In the genomic region with DNA sequence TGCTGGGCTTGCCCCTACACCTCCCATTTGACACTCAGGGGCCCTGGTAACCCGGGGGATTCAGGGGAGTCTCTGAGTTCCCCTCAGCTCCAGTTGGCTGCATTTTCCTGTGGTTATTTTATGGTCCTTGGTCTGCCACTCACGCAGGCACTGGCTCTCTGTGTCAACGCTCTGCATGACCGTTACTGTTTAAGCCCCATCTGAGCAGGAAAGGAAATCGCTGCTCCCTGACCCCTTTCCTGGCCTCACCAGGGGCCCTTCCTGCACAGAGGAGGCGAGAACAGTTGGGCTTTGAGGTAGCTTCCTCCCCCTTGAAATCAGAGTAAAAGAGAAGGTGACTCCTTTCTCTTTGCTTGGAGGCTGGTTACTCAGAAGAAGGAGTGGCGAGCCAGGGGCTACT, we compare ENCODE assay signal across 19 cellular contexts. TPM values are rescaled to one million over a fixed set of nuclear protein-coding genes. Genes with fewer than 3 reads are reported as not detected.
DNase-seq lines count a peak whose midpoint lies in the region; ATAC-seq and TF ChIP-seq lines count a peak whose summit lies in the region.
"Had no signal": no experiment of that assay in that cellular context is flagged by ENCODE, and none has a peak within 500 bp of the region (broad histone marks: within the 10 kb centered on the region; RNA-seq: fewer than 3 reads in every experiment).

No MANE protein-coding gene starts in this region.

- H3K9me3 ChIP-seq in endodermal cell (ENCODE audit: control insufficient read depth, low read length), result no peaks in the 10 kb centered on the region
- H3K9me3 ChIP-seq: tibial nerve had no signal

- peak overlapping the region; percentile 46 for H3K27ac Mint-ChIP-seq in activated naive CD8-positive, alpha-beta T cell treated with anti-CD3 and anti-CD28 coated beads, Interleukin-2, amount 10 ng/mL, durations not matched to agents 7 days and 5 days
- H3K27ac Mint-ChIP-seq in activated naive CD8-positive, alpha-beta T cell treated with anti-CD3 and anti-CD28 coated beads for 36 hours, result no peak overlapping the region
- no peak overlapping the region for H3K27ac Mint-ChIP-seq in endodermal cell
- H3K27ac Mint-ChIP-seq in activated naive CD4-positive, alpha-beta T cell treated with anti-CD3 and anti-CD28 coated beads, Interleukin-2, amount 10 ng/mL, durations not matched to agents 7 days and 5 days, result no peak overlapping the region
- H3K27ac Mint-ChIP-seq: activated CD4-positive, alpha-beta memory T cell treated with anti-CD3 and anti-CD28 coated beads for 36 hours; activated T-helper 1 cell treated with anti-CD3 and anti-CD28 coated beads, Interleukin-12 subunit alpha, Interleukin-12 subunit beta, Interleukin-2, Interleukin-4 antibody, amounts not matched to agents 30 ng/mL and 10 ng/mL and 1 ng/mL, durations not matched to agents 14 hours and 24 hours and 36 hours; memory B cell had no signal

- no peaks in the 10 kb centered on the region for H3K9me3 Mint-ChIP-seq in activated naive CD8-positive, alpha-beta T cell treated with anti-CD3 and anti-CD28 coated beads, Interleukin-2, amount 10 ng/mL, durations not matched to agents 7 days and 5 days
- no peaks in the 10 kb centered on the region for H3K9me3 Mint-ChIP-seq in activated naive CD8-positive, alpha-beta T cell treated with anti-CD3 and anti-CD28 coated beads for 36 hours
- H3K9me3 Mint-ChIP-seq in endodermal cell, result peaks cover 2% of the 10 kb centered on the region
- H3K9me3 Mint-ChIP-seq in activated naive CD4-positive, alpha-beta T cell treated with anti-CD3 and anti-CD28 coated beads, Interleukin-2, amount 10 ng/mL, durations not matched to agents 7 days and 5 days, result no peaks in the 10 kb centered on the region
- H3K9me3 Mint-ChIP-seq: activated CD4-positive, alpha-beta memory T cell treated with anti-CD3 and anti-CD28 coated beads for 36 hours; activated T-helper 1 cell treated with anti-CD3 and anti-CD28 coated beads, Interleukin-12 subunit alpha, Interleukin-12 subunit beta, Interleukin-2, Interleukin-4 antibody, amounts not matched to agents 30 ng/mL and 10 ng/mL and 1 ng/mL, durations not matched to agents 14 hours and 24 hours and 36 hours; memory B cell had no signal

- peak; percentile 53 for ATAC-seq in activated naive CD8-positive, alpha-beta T cell treated with anti-CD3 and anti-CD28 coated beads, Interleukin-2, amount 10 ng/mL, durations not matched to agents 7 days and 5 days (ENCODE audit: low read depth)
- ATAC-seq in omental fat pad (ENCODE audit: low FRiP score), result no peak
- ATAC-seq: sciatic nerve had no signal

- 35 to 61% methylated on average over 6 to 7 of the region's 7 CpGs for WGBS in endodermal cell (ENCODE audit: insufficient coverage in 1 of 2, insufficient read length in 1 of 2), 2 experiments

- TF ChIP-seq CTCF in endodermal cell (conservative IDR thresholded peaks at IDR 0.05) (no peak), omental fat pad (IDR thresholded peaks at IDR 0.05) (no peak)

- no peaks in the 10 kb centered on the region for H3K36me3 ChIP-seq in endodermal cell (ENCODE audit: control insufficient read depth, insufficient read depth, low read length)
- H3K36me3 ChIP-seq: tibial nerve had no signal

- H3K36me3 Mint-ChIP-seq in activated naive CD8-positive, alpha-beta T cell treated with anti-CD3 and anti-CD28 coated beads, Interleukin-2, amount 10 ng/mL, durations not matched to agents 7 days and 5 days, result no peaks in the 10 kb centered on the region
- no peaks in the 10 kb centered on the region for H3K36me3 Mint-ChIP-seq in activated naive CD8-positive, alpha-beta T cell treated with anti-CD3 and anti-CD28 coated beads for 36 hours
- no peaks in the 10 kb centered on the region for H3K36me3 Mint-ChIP-seq in endodermal cell (ENCODE audit: low read depth)
- no peaks in the 10 kb centered on the region for H3K36me3 Mint-ChIP-seq in activated naive CD4-positive, alpha-beta T cell treated with anti-CD3 and anti-CD28 coated beads, Interleukin-2, amount 10 ng/mL, durations not matched to agents 7 days and 5 days
- H3K36me3 Mint-ChIP-seq: activated CD4-positive, alpha-beta memory T cell treated with anti-CD3 and anti-CD28 coated beads for 36 hours; memory B cell had no signal

- H3K4me1 Mint-ChIP-seq in activated naive CD8-positive, alpha-beta T cell treated with anti-CD3 and anti-CD28 coated beads, Interleukin-2, amount 10 ng/mL, durations not matched to agents 7 days and 5 days, result peaks cover 18% of the 10 kb centered on the region
- H3K4me1 Mint-ChIP-seq in activated naive CD8-positive, alpha-beta T cell treated with anti-CD3 and anti-CD28 coated beads for 36 hours, result peaks cover 8% of the 10 kb centered on the region
- H3K4me1 Mint-ChIP-seq in endodermal cell, result peaks cover 7% of the 10 kb centered on the region
- H3K4me1 Mint-ChIP-seq in activated naive CD4-positive, alpha-beta T cell treated with anti-CD3 and anti-CD28 coated beads, Interleukin-2, amount 10 ng/mL, durations not matched to agents 7 days and 5 days, result peaks cover 18% of the 10 kb centered on the region
- H3K4me1 Mint-ChIP-seq: memory B cell had no signal

- no peak for DNase-seq in activated naive CD8-positive, alpha-beta T cell treated with anti-CD3 and anti-CD28 coated beads, Interleukin-2, amount 10 ng/mL, durations not matched to agents 7 days and 5 days
- no peak for DNase-seq in activated naive CD8-positive, alpha-beta T cell treated with anti-CD3 and anti-CD28 coated beads for 36 hours
- peak; percentile 84 for DNase-seq in NOMO-1 (lab: John Stamatoyannopoulos, UW; ENCODE audit: unreplicated experiment in 2 of 2)
- peak; percentile 68 for DNase-seq in endodermal cell
- peak; percentile 10 for DNase-seq in superior temporal gyrus (ENCODE audit: extremely low spot score)
- DNase-seq in NK-92 treated with Interleukin-12 subunit alpha and Interleukin-12 subunit beta, amount 100 ng/mL, for 24 hours (lab: John Stamatoyannopoulos, UW), result no peak
- no peak for DNase-seq in activated naive CD4-positive, alpha-beta T cell treated with anti-CD3 and anti-CD28 coated beads, Interleukin-2, amount 10 ng/mL, durations not matched to agents 7 days and 5 days
- no peak for DNase-seq in omental fat pad (ENCODE audit: low spot score)
- DNase-seq: activated CD4-positive, alpha-beta memory T cell treated with anti-CD3 and anti-CD28 coated beads for 36 hours; head of caudate nucleus; NCI-H1694 treated with DMSO at 0.1 percent for 48 hours; NCI-H524 treated with DMSO at 0.1 percent for 48 hours; stimulated activated CD4-positive, alpha-beta T cell treated with anti-CD3 and anti-CD28 coated beads, Interleukin-4, amount 100 ng/mL, for 24 hours had no signal

- peaks cover 30% of the 10 kb centered on the region for H3K27me3 ChIP-seq in endodermal cell (ENCODE audit: control insufficient read depth, insufficient read depth, low read length, poor library complexity, severe bottlenecking)

- peak overlapping the region; percentile 23 for H3K4me3 Mint-ChIP-seq in activated naive CD8-positive, alpha-beta T cell treated with anti-CD3 and anti-CD28 coated beads, Interleukin-2, amount 10 ng/mL, durations not matched to agents 7 days and 5 days
- H3K4me3 Mint-ChIP-seq in activated naive CD8-positive, alpha-beta T cell treated with anti-CD3 and anti-CD28 coated beads for 36 hours, result no peak overlapping the region
- no peak overlapping the region for H3K4me3 Mint-ChIP-seq in endodermal cell
- H3K4me3 Mint-ChIP-seq in activated naive CD4-positive, alpha-beta T cell treated with anti-CD3 and anti-CD28 coated beads, Interleukin-2, amount 10 ng/mL, durations not matched to agents 7 days and 5 days, result no peak overlapping the region
- H3K4me3 Mint-ChIP-seq: activated CD4-positive, alpha-beta memory T cell treated with anti-CD3 and anti-CD28 coated beads for 36 hours; activated T-helper 1 cell treated with anti-CD3 and anti-CD28 coated beads, Interleukin-12 subunit alpha, Interleukin-12 subunit beta, Interleukin-2, Interleukin-4 antibody, amounts not matched to agents 30 ng/mL and 10 ng/mL and 1 ng/mL, durations not matched to agents 14 hours and 24 hours and 36 hours; memory B cell had no signal

- CTCF ChIA-PET in activated naive CD4-positive, alpha-beta T cell treated with anti-CD3 and anti-CD28 coated beads, Interleukin-2, amount 10 ng/mL, durations not matched to agents 7 days and 5 days (lab: Charles Lee), result interaction anchor here (1.1 kb wide), 1 partner anchor 28 kb away, joined by 3 read pairs; no protein-coding TSS in a partner anchor

- POLR2A ChIA-PET in activated naive CD8-positive, alpha-beta T cell treated with anti-CD3 and anti-CD28 coated beads, Interleukin-2, amount 10 ng/mL, durations not matched to agents 7 days and 5 days (lab: Charles Lee), result interaction anchor here (1.2 to 1.3 kb wide), 2 partner anchors 13 to 26 kb away, joined by 6 read pairs; a partner anchor contains a TSS

- H3K4me3 ChIP-seq in endodermal cell (ENCODE audit: low read length), result no peak overlapping the region
- H3K4me3 ChIP-seq: SK-N-MC, tibial nerve had no signal

- no peak overlapping the region for H3K9ac ChIP-seq in endodermal cell (ENCODE audit: extremely low read depth, low read length, poor library complexity, severe bottlenecking)
- H3K9ac ChIP-seq: KMS-11 had no signal

- no peak overlapping the region for H3K27ac ChIP-seq in endodermal cell (ENCODE audit: low read depth, low read length)
- H3K27ac ChIP-seq: KMS-11, SK-N-MC, tibial nerve had no signal

- H3K4me1 ChIP-seq in endodermal cell (ENCODE audit: control insufficient read depth, insufficient read depth, low read length), result no peaks in the 10 kb centered on the region

- H3K27me3 Mint-ChIP-seq in activated naive CD8-positive, alpha-beta T cell treated with anti-CD3 and anti-CD28 coated beads, Interleukin-2, amount 10 ng/mL, durations not matched to agents 7 days and 5 days, result peaks cover 39% of the 10 kb centered on the region
- H3K27me3 Mint-ChIP-seq in activated naive CD8-positive, alpha-beta T cell treated with anti-CD3 and anti-CD28 coated beads for 36 hours, result peaks cover 38% of the 10 kb centered on the region
- peaks cover 47% of the 10 kb centered on the region for H3K27me3 Mint-ChIP-seq in endodermal cell (ENCODE audit: insufficient read depth)
- peaks cover 52% of the 10 kb centered on the region for H3K27me3 Mint-ChIP-seq in activated naive CD4-positive, alpha-beta T cell treated with anti-CD3 and anti-CD28 coated beads, Interleukin-2, amount 10 ng/mL, durations not matched to agents 7 days and 5 days

RNA-seq across cellular contexts. Expression of a gene that starts 2.4 kb away (rescaled TPM):
- under 1 TPM; 0.43 to 0.47 TPM for total RNA-seq in activated naive CD8-positive, alpha-beta T cell treated with anti-CD3 and anti-CD28 coated beads, Interleukin-2, amount 10 ng/mL, durations not matched to agents 7 days and 5 days
- not detected for total RNA-seq in activated naive CD8-positive, alpha-beta T cell treated with anti-CD3 and anti-CD28 coated beads for 36 hours
- total RNA-seq in endodermal cell (10 to 100 TPM in 1 of 2 donors, 1 to 10 TPM in 1; 6.9 to 10.5 TPM), omental fat pad (1 to 10 TPM in 3 of 4 donors, under 1 TPM in 1; 0.88 to 3.6 (median 2.1) TPM)
- polyA plus RNA-seq in endodermal cell (2013, experiment 1 of 2), result 8.2 TPM
- 6.7 TPM for polyA plus RNA-seq in endodermal cell (2013, experiment 2 of 2)
- total RNA-seq: activated CD4-positive, alpha-beta memory T cell treated with anti-CD3 and anti-CD28 coated beads for 36 hours had no signal

RNA-seq across cellular contexts. Expression of a gene that starts 5.3 kb away (rescaled TPM):
- not detected for total RNA-seq in activated naive CD8-positive, alpha-beta T cell treated with anti-CD3 and anti-CD28 coated beads, Interleukin-2, amount 10 ng/mL, durations not matched to agents 7 days and 5 days
- not detected for total RNA-seq in activated naive CD8-positive, alpha-beta T cell treated with anti-CD3 and anti-CD28 coated beads for 36 hours
- total RNA-seq in endodermal cell, result under 1 TPM in 1 of 2 donors, not detected in 1; 0.20 TPM
- polyA plus RNA-seq in endodermal cell (2013, experiment 1 of 2), result not detected
- not detected for polyA plus RNA-seq in endodermal cell (2013, experiment 2 of 2)
- total RNA-seq in omental fat pad, result under 1 TPM in 1 of 4 donors, not detected in 3; 0.48 TPM
- total RNA-seq: activated CD4-positive, alpha-beta memory T cell treated with anti-CD3 and anti-CD28 coated beads for 36 hours; activated T-helper 1 cell treated with anti-CD3 and anti-CD28 coated beads, Interleukin-12 subunit alpha, Interleukin-12 subunit beta, Interleukin-2, Interleukin-4 antibody, amounts not matched to agents 30 ng/mL and 10 ng/mL and 1 ng/mL, durations not matched to agents 14 hours and 24 hours and 36 hours had no signal

RNA-seq across cellular contexts. Expression of a gene that starts 12.9 kb away (rescaled TPM):
- 100 to 1,000 TPM; 105 to 108 TPM for total RNA-seq in activated naive CD8-positive, alpha-beta T cell treated with anti-CD3 and anti-CD28 coated beads, Interleukin-2, amount 10 ng/mL, durations not matched to agents 7 days and 5 days
- 100 to 1,000 TPM; 165 to 166 TPM for total RNA-seq in activated naive CD8-positive, alpha-beta T cell treated with anti-CD3 and anti-CD28 coated beads for 36 hours
- 100 to 1,000 TPM; 104 to 106 TPM for total RNA-seq in endodermal cell
- polyA plus RNA-seq in endodermal cell (2013, experiment 1 of 2), result 115 TPM
- polyA plus RNA-seq in endodermal cell (2013, experiment 2 of 2), result 113 TPM
- 10 to 100 TPM; 46.4 to 51.9 (median 48.6) TPM for total RNA-seq in omental fat pad

RNA-seq across cellular contexts. Expression of a gene that starts 13.0 kb away (rescaled TPM):
- total RNA-seq in activated naive CD8-positive, alpha-beta T cell treated with anti-CD3 and anti-CD28 coated beads, Interleukin-2, amount 10 ng/mL, durations not matched to agents 7 days and 5 days, result 10 to 100 TPM; 18.8 to 19.0 TPM
- total RNA-seq in activated naive CD8-positive, alpha-beta T cell treated with anti-CD3 and anti-CD28 coated beads for 36 hours, result 10 to 100 TPM; 19.5 to 20.0 TPM
- total RNA-seq in endodermal cell (10 to 100 TPM; 13.7 to 14.8 TPM), omental fat pad (10 to 100 TPM; 12.4 to 18.7 (median 16.7) TPM)
- 17.6 TPM for polyA plus RNA-seq in endodermal cell (2013, experiment 1 of 2)
- 15.7 TPM for polyA plus RNA-seq in endodermal cell (2013, experiment 2 of 2)

RNA-seq across cellular contexts. Expression of a gene that starts 26.4 kb away (rescaled TPM):
- total RNA-seq in activated naive CD8-positive, alpha-beta T cell treated with anti-CD3 and anti-CD28 coated beads, Interleukin-2, amount 10 ng/mL, durations not matched to agents 7 days and 5 days, result 10 to 100 TPM; 37.9 to 39.3 TPM
- 10 to 100 TPM; 55.6 to 56.6 TPM for total RNA-seq in activated naive CD8-positive, alpha-beta T cell treated with anti-CD3 and anti-CD28 coated beads for 36 hours
- total RNA-seq in endodermal cell, result 10 to 100 TPM; 55.8 to 65.0 TPM
- polyA plus RNA-seq in endodermal cell (2013, experiment 1 of 2), result 49.6 TPM
- 45.3 TPM for polyA plus RNA-seq in endodermal cell (2013, experiment 2 of 2)
- total RNA-seq in omental fat pad, result 100 to 1,000 TPM in 3 of 4 donors, 10 to 100 TPM in 1; 99.2 to 173 (median 112) TPM

Comparison
In these comparisons a context has a peak if more than half of its experiments do, and no peak if none do; other contexts are left out.
1. DNase-seq: peak in NOMO-1 (2 of 2), endodermal cell (single experiment) and superior temporal gyrus (single experiment); none in activated naive CD8-positive, alpha-beta T cell treated with anti-CD3 and anti-CD28 coated beads, Interleukin-2, amount 10 ng/mL, durations not matched to agents 7 days and 5 days (single experiment), activated naive CD8-positive, alpha-beta T cell treated with anti-CD3 and anti-CD28 coated beads for 36 hours (single experiment), NK-92 treated with Interleukin-12 subunit alpha and Interleukin-12 subunit beta, amount 100 ng/mL, for 24 hours (single experiment), activated naive CD4-positive, alpha-beta T cell treated with anti-CD3 and anti-CD28 coated beads, Interleukin-2, amount 10 ng/mL, durations not matched to agents 7 days and 5 days (single experiment) and omental fat pad (single experiment).